Comparison of ENCODE assay signal across 22 cellular contexts in the genomic region with DNA sequence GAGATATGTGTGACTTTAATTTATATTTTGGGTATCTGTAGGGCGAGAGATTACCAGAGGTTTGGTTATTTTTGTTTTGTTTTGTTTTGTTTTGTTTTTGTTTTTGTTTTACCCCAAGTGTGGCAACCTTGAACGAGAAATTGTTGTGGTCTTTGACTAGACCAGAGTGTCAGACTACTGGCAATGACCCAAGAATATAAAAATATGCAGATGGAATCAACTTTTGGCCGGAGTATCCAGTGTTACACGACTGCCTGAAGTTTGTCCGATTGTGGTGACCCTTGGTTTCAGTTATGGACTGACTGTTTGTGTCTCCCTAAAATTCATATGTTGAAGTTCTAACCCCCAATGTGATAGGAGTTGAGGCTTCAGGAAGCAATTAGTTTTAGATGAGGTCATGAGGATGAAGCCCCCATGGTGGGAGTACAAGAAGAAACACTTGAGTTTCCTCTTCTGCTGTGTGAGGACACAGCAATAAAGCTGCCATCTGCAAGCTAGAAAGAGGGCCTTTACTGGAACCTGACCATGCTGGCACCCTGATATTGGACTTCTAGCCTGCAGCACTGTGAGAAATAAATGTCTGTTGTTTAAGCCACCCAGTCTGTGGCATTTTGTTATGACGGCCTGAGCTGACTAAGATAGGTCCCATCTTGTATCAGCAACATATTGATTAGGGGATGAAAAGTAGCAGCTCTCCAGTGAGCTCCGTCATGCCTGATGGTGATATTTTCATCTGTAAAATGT.
DNase-seq lines count a peak whose midpoint lies in the region; ATAC-seq and TF ChIP-seq lines count a peak whose summit lies in the region.
"Had no signal": no experiment of that assay in that cellular context is flagged by ENCODE, and none has a peak within 500 bp of the region (broad histone marks: within the 10 kb centered on the region; RNA-seq: fewer than 3 reads in every experiment).

No MANE protein-coding gene starts in this region.

- H3K36me3 Mint-ChIP-seq in CD4-positive, alpha-beta memory T cell, result no peaks in the 10 kb centered on the region

- H4K20me1 ChIP-seq in BLaER1 (no peaks in the 10 kb centered on the region), OCI-LY1 (ENCODE audit: insufficient read depth, low read length) (no peaks in the 10 kb centered on the region)

- no peaks in the 10 kb centered on the region for H3K27me3 ChIP-seq in BLaER1
- no peaks in the 10 kb centered on the region for H3K27me3 ChIP-seq in CD4-positive, alpha-beta memory T cell (ENCODE audit: insufficient read depth, low read length)
- no peaks in the 10 kb centered on the region for H3K27me3 ChIP-seq in OCI-LY1 (ENCODE audit: insufficient read depth, low read length)
- H3K27me3 ChIP-seq in effector memory CD4-positive, alpha-beta T cell (replicated peaks; ENCODE audit: control insufficient read depth, insufficient read depth, low read length, poor library complexity, severe bottlenecking), result no peaks in the 10 kb centered on the region
- H3K27me3 ChIP-seq in gastroesophageal sphincter, result no peaks in the 10 kb centered on the region
- H3K27me3 ChIP-seq: Peyer's patch had no signal

- H3K4me2 ChIP-seq in BLaER1 (peak overlapping the region; percentile 69), OCI-LY1 (ENCODE audit: low read length) (no peak overlapping the region)
- H3K4me2 ChIP-seq: KMS-11 had no signal

- peak overlapping the region in 1 of 8 donors; percentile 61 for H3K4me3 Mint-ChIP-seq in CD4-positive, alpha-beta memory T cell

- no peaks in the 10 kb centered on the region for H3K9me2 ChIP-seq in OCI-LY1 (ENCODE audit: low read depth, low read length)

- TF ChIP-seq EP300 in gastroesophageal sphincter (IDR thresholded peaks at IDR 0.05), result no peak

- CTCF ChIA-PET in CD4-positive, alpha-beta memory T cell (lab: Charles Lee; ENCODE audit: partially characterized antibody), result interaction anchor here (1.0 to 1.5 kb wide), 3 partner anchors 15 to 46 kb away, joined by 3 to 4 read pairs (median 3); no protein-coding TSS in a partner anchor

- peaks cover 34% of the 10 kb centered on the region for H3K4me1 ChIP-seq in BLaER1
- H3K4me1 ChIP-seq in CD4-positive, alpha-beta memory T cell (ENCODE audit: insufficient read depth, low read length), result peaks cover 28% of the 10 kb centered on the region
- peaks cover 16% of the 10 kb centered on the region for H3K4me1 ChIP-seq in OCI-LY1 (ENCODE audit: insufficient read depth, low read length, severe bottlenecking)
- H3K4me1 ChIP-seq in effector memory CD4-positive, alpha-beta T cell (ENCODE audit: control insufficient read depth, insufficient read depth, low read length, poor library complexity, severe bottlenecking), result peaks cover 10% of the 10 kb centered on the region
- peaks cover 0 to 5% (median 0%) of the 10 kb centered on the region in 3 donors for H3K4me1 ChIP-seq in gastroesophageal sphincter
- H3K4me1 ChIP-seq: Caco-2, Peyer's patch had no signal

- TF ChIP-seq POLR2A in gastroesophageal sphincter (IDR thresholded peaks at IDR 0.05), result no peak

- H3F3A ChIP-seq in OCI-LY1 (ENCODE audit: insufficient read depth, low read length), result no peaks in the 10 kb centered on the region

- POLR2A ChIA-PET in CD4-positive, alpha-beta memory T cell (lab: Charles Lee; ENCODE audit: partially characterized antibody), result interaction anchor here (0.6 to 1.4 kb wide), 3 partner anchors 43 to 282 kb away, joined by 3 to 5 read pairs (median 3); no protein-coding TSS in a partner anchor

- no peaks in the 10 kb centered on the region for H3K79me2 ChIP-seq in OCI-LY1 (ENCODE audit: insufficient read depth, low read length)

- H3K36me3 ChIP-seq in BLaER1 (no peaks in the 10 kb centered on the region), OCI-LY1 (ENCODE audit: insufficient read depth, low read length) (no peaks in the 10 kb centered on the region), gastroesophageal sphincter (no peaks in the 10 kb centered on the region)
- H3K36me3 ChIP-seq in CD4-positive, alpha-beta memory T cell (ENCODE audit: insufficient read depth, low read length), result no peaks in the 10 kb centered on the region
- no peaks in the 10 kb centered on the region for H3K36me3 ChIP-seq in effector memory CD4-positive, alpha-beta T cell (ENCODE audit: control insufficient read depth, insufficient read depth, low read length)
- H3K36me3 ChIP-seq: Peyer's patch had no signal

- H2AFZ ChIP-seq in OCI-LY1 (ENCODE audit: low read length), result no peak overlapping the region

- peak overlapping the region; percentile 71 to 92 (median 82) for H3K27ac Mint-ChIP-seq in CD4-positive, alpha-beta memory T cell

- no peak for ATAC-seq in gastroesophageal sphincter
- ATAC-seq in HG03378 (IDR thresholded peaks at IDR 0.05; ENCODE audit: unreplicated experiment), result no peak

- H3K4me3 ChIP-seq in BLaER1 (no peak overlapping the region), OCI-LY1 (ENCODE audit: low read depth, low read length, poor library complexity, severe bottlenecking) (no peak overlapping the region), gastroesophageal sphincter (no peak overlapping the region)
- no peak overlapping the region for H3K4me3 ChIP-seq in CD4-positive, alpha-beta memory T cell (ENCODE audit: low read length in 2 of 2)
- H3K4me3 ChIP-seq in effector memory CD4-positive, alpha-beta T cell (ENCODE audit: insufficient read depth, low read depth, low read length, poor library complexity, severe bottlenecking), result no peak overlapping the region
- H3K4me3 ChIP-seq: GM12878, Peyer's patch, SK-N-MC had no signal

- H3K9me3 ChIP-seq in BLaER1, result peaks cover 35% of the 10 kb centered on the region
- H3K9me3 ChIP-seq in CD4-positive, alpha-beta memory T cell (ENCODE audit: control insufficient read depth in 1 of 2, low read length in 2 of 2), result no peaks in the 10 kb centered on the region
- no peaks in the 10 kb centered on the region for H3K9me3 ChIP-seq in OCI-LY1 (ENCODE audit: low read length)
- no peaks in the 10 kb centered on the region for H3K9me3 ChIP-seq in effector memory CD4-positive, alpha-beta T cell (ENCODE audit: control insufficient read depth, low read length)
- peaks cover 0 to 1% (median 0%) of the 10 kb centered on the region in 3 donors for H3K9me3 ChIP-seq in gastroesophageal sphincter
- H3K9me3 ChIP-seq: Peyer's patch had no signal

- DNase-seq in CD4-positive, alpha-beta memory T cell, result no peak
- DNase-seq in effector memory CD4-positive, alpha-beta T cell, result no peak
- DNase-seq in HK-2 (ENCODE audit: unreplicated experiment) (no peak), globus pallidus (ENCODE audit: low spot score) (no peak)
- DNase-seq: Caco-2, GF-D8, GOT3, NCI-H1417, NCI-H187 treated with DMSO at 0.1 percent for 48 hours, NCI-H2227 treated with DMSO at 0.1 percent for 48 hours, NCI-H524 treated with DMSO at 0.1 percent for 48 hours, Peyer's patch, Right ventricle myocardium superior had no signal

- TF ChIP-seq CTCF in OCI-LY1 (IDR thresholded peaks at IDR 0.05; ENCODE audit: low read length) (no peak), gastroesophageal sphincter (IDR thresholded peaks at IDR 0.05) (no peak)

- H3K27me3 Mint-ChIP-seq in CD4-positive, alpha-beta memory T cell, result no peaks in the 10 kb centered on the region

- H3K27ac ChIP-seq in BLaER1 (peak overlapping the region; percentile 48; the same call in 1 of the 2 replicates), OCI-LY1 (ENCODE audit: low read depth, low read length, poor library complexity, severe bottlenecking) (peak overlapping the region; percentile 35), gastroesophageal sphincter (no peak overlapping the region)
- no peak overlapping the region for H3K27ac ChIP-seq in CD4-positive, alpha-beta memory T cell (ENCODE audit: low read depth, low read length)
- H3K27ac ChIP-seq in effector memory CD4-positive, alpha-beta T cell (ENCODE audit: insufficient read depth, low read length, poor library complexity, severe bottlenecking), result peak overlapping the region; percentile 37
- H3K27ac ChIP-seq: C4-2B, HL-60, KMS-11, Peyer's patch, SK-N-MC had no signal

- H3K9ac ChIP-seq in BLaER1 (no peak overlapping the region), OCI-LY1 (ENCODE audit: low read length) (no peak overlapping the region)
- H3K9ac ChIP-seq: KMS-11 had no signal

- peaks cover 2 to 10% (median 7%) of the 10 kb centered on the region in 8 donors for H3K9me3 Mint-ChIP-seq in CD4-positive, alpha-beta memory T cell

- H3K4me1 Mint-ChIP-seq in CD4-positive, alpha-beta memory T cell, result peaks cover 15 to 40% (median 28%) of the 10 kb centered on the region in 4 donors

- intact Hi-C loops in CD4-positive, alpha-beta memory T cell (cut with micrococcal nuclease), result loop anchor here (1.0 to 2.0 kb wide), 5 partner anchors 43 to 391 kb away; no protein-coding TSS in a partner anchor

- 55 to 72% methylated on average over 4 to 6 of the region's 7 CpGs for WGBS in gastroesophageal sphincter (ENCODE audit: low coverage in 1 of 2), 2 donors

Comparison
In these comparisons a context has a peak if more than half of its experiments do, and no peak if none do; other contexts are left out.
1. H3K27ac ChIP-seq: peak in BLaER1 (single experiment), OCI-LY1 (single experiment) and effector memory CD4-positive, alpha-beta T cell (single experiment); none in CD4-positive, alpha-beta memory T cell (single experiment) and gastroesophageal sphincter (0 of 4).